ENCODE assay signal across 12 cellular contexts in the genomic region with DNA sequence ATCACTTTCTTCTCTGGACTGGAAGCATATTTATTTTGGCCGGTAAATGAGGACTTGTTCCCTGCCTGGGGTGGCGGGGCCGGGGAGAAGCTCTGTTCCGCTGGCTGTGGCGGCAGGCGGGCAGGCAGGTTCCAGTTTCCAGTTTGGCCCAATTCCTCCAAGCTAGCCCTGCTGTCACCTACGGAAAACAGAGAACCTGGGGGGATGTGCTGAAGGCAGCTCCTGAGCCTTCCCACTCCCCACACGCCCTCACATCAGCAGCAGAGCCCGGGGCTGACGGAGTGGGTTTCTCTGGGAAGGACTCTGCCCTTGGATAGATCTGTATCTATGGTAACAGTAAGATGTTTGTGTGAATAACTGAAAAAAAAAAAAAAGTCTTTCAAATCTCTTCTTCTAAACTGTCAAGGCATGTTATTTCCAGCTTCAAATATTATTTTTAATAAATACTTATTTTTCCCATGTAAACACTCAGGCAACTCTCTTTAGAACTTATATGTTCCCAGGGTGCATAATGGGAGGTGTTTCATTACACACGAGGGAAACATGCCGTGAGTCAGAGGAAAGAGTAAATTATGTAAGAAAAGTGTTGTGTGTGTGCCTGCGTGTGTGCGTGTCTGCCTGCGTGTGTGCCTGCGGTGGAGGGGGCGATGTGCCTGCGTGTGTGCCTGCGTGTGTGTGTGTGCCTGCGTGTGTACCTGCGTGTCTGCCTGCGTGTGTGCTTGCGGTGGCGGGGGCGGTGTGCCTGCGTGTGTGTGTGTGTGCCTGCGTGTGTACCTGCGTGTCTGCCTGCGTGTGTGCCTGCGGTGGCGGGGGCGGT.
DNase-seq lines count a peak whose midpoint lies in the region; ATAC-seq, FAIRE-seq and TF ChIP-seq lines count a peak whose summit lies in the region.
"Had no signal": no experiment of that assay in that cellular context is flagged by ENCODE, and none has a peak within 500 bp of the region (broad histone marks: within the 10 kb centered on the region; RNA-seq: fewer than 3 reads in every experiment).

No MANE protein-coding gene starts in this region.

- no peak overlapping the region for H3K27ac ChIP-seq in brain microvascular endothelial cell
- no peak overlapping the region for H3K27ac ChIP-seq in skeletal muscle tissue (ENCODE audit: low read depth, low read length)
- no peak overlapping the region for H3K27ac ChIP-seq in SJCRH30
- H3K27ac ChIP-seq in heart right ventricle = no peak overlapping the region
- H3K27ac ChIP-seq: tibial artery, VCaP had no signal

- H3K4me3 ChIP-seq in brain microvascular endothelial cell (ENCODE audit: low read depth, low read length) (peak overlapping the region; percentile 48), skeletal muscle tissue (ENCODE audit: low read length in 3 of 3) (peak overlapping the region in 1 of 3 donors; percentile 23), SJCRH30 (no peak overlapping the region), heart right ventricle (peak overlapping the region in 3 of 10 donors; percentile 1 to 5 (median 3))

- intact Hi-C loops in heart right ventricle (cut with DNase I) = no loop called here

- peaks cover 0 to 5% (median 0%) of the 10 kb centered on the region in 3 donors for H3K4me1 ChIP-seq in skeletal muscle tissue (ENCODE audit: control insufficient read depth in 3 of 3, insufficient read depth in 3 of 3, low read length in 3 of 3)
- no peaks in the 10 kb centered on the region for H3K4me1 ChIP-seq in SJCRH30
- H3K4me1 ChIP-seq in heart right ventricle = no peaks in the 10 kb centered on the region

- H3K9ac ChIP-seq in skeletal muscle tissue (ENCODE audit: low read depth in 1 of 3, low read length in 3 of 3) = peak overlapping the region in 2 of 3 donors; percentile 11 to 20

- TF ChIP-seq POLR2A in GM18505 (IDR thresholded peaks at IDR 0.05; ENCODE audit: borderline replicate concordance, extremely low read depth, insufficient read depth, insufficient read length) = no peak

- H3K36me3 ChIP-seq in brain microvascular endothelial cell (replicated peaks) (no peaks in the 10 kb centered on the region), skeletal muscle tissue (ENCODE audit: control insufficient read depth in 3 of 3, insufficient read depth in 3 of 3, low read length in 3 of 3) (no peaks in the 10 kb centered on the region), SJCRH30 (no peaks in the 10 kb centered on the region), heart right ventricle (no peaks in the 10 kb centered on the region)
- H3K36me3 ChIP-seq: tibial artery had no signal

- 69 to 74% methylated on average over 27 to 32 of the region's 32 CpGs for WGBS in heart right ventricle, 2 donors

- ATAC-seq in GM18505 (IDR thresholded peaks at IDR 0.05; ENCODE audit: unreplicated experiment) = no peak
- no peak for ATAC-seq in heart right ventricle
- no peak for ATAC-seq in GM19397 (IDR thresholded peaks at IDR 0.05; ENCODE audit: unreplicated experiment)
- ATAC-seq: activated T-helper 17 cell treated with anti-CD3 and anti-CD28 coated beads, Interleukin-2, amount 50 U/mL, for 72 hours had no signal

- DNase-seq in HCEC 1CT (peak; percentile 41), brain microvascular endothelial cell (no peak), SJCRH30 (no peak), heart right ventricle (no peak)
- DNase-seq: RPMI8226, tibial artery had no signal

- in situ Hi-C loops in brain microvascular endothelial cell (cut with HindIII; ENCODE audit: low pct_ligation_motif_present, low sequenced_read_pairs) = no loop called here

- TF ChIP-seq CTCF in brain microvascular endothelial cell (IDR thresholded peaks at IDR 0.05; ENCODE audit: low read depth, low read length, missing control alignments) (no peak), heart right ventricle (IDR thresholded peaks at IDR 0.05) (no peak)

- H3K9me3 ChIP-seq in skeletal muscle tissue (ENCODE audit: control insufficient read depth in 3 of 3, low read length in 3 of 3) = no peaks in the 10 kb centered on the region
- H3K9me3 ChIP-seq in SJCRH30 (replicated peaks) = no peaks in the 10 kb centered on the region
- no peaks in the 10 kb centered on the region for H3K9me3 ChIP-seq in heart right ventricle
- H3K9me3 ChIP-seq: tibial artery had no signal

- H3K27me3 ChIP-seq in brain microvascular endothelial cell (replicated peaks) = no peaks in the 10 kb centered on the region
- H3K27me3 ChIP-seq in skeletal muscle tissue (ENCODE audit: control insufficient read depth in 3 of 3, insufficient read depth in 3 of 3, low read length in 3 of 3) = peaks cover 0 to 26% (median 4%) of the 10 kb centered on the region in 3 donors
- H3K27me3 ChIP-seq in SJCRH30 = no peaks in the 10 kb centered on the region
- H3K27me3 ChIP-seq in heart right ventricle = peaks cover 0 to 23% (median 3%) of the 10 kb centered on the region in 7 donors

- FAIRE-seq in islet of Langerhans (lab: Jason Lieb, UNC) = peak; percentile 58
